In genomic region chr3:157136647-157137387, GRCh38 we compare ENCODE assay signal across 1 cellular context.
A peak's percentile ranks its signal among the peaks of the same experiment; 100 is the strongest.
TF ChIP-seq lines count a peak whose summit lies in the region.

No MANE protein-coding gene starts in this region.

TF ChIP-seq in HepG2, 621 proteins besides CTCF, POLR2A, EP300 and RAD21 (continued from another document and continues in another):
- no peak for TF ChIP-seq BATF2 (CRISPR knock-in tag; IDR thresholded peaks at IDR 0.05)
- peak; percentile 44; the same call in 1 of the 2 replicates for TF ChIP-seq TBX3 (IDR thresholded peaks at IDR 0.05; ENCODE audit: borderline replicate concordance)
- TF ChIP-seq MEF2D (CRISPR knock-in tag; IDR thresholded peaks at IDR 0.05), result peak; percentile 30; the same call in 1 of the 2 replicates
- TF ChIP-seq MXD1 (CRISPR knock-in tag; IDR thresholded peaks at IDR 0.05), result no peak; the same call in 1 of the 2 replicates
- peak; percentile 53 for TF ChIP-seq HOXA5 (CRISPR knock-in tag; IDR thresholded peaks at IDR 0.05)
- TF ChIP-seq ZNF768 (CRISPR knock-in tag; IDR thresholded peaks at IDR 0.05), result peak; percentile 28; the same call in 1 of the 2 replicates
- no peak for TF ChIP-seq BRF2 (CRISPR knock-in tag; IDR thresholded peaks at IDR 0.05)
- TF ChIP-seq ATM (IDR thresholded peaks at IDR 0.05; ENCODE audit: borderline replicate concordance), result no peak
- TF ChIP-seq ZNF572 (CRISPR knock-in tag; IDR thresholded peaks at IDR 0.05), result no peak
- TF ChIP-seq PHF8 (CRISPR knock-in tag; IDR thresholded peaks at IDR 0.05), result peak; percentile 30; the same call in 1 of the 2 replicates
- TF ChIP-seq TRIM22 (IDR thresholded peaks at IDR 0.05), result no peak
- peak; percentile 54; the same call in 1 of the 2 replicates for TF ChIP-seq WIZ (CRISPR knock-in tag; IDR thresholded peaks at IDR 0.05)
- peak; percentile 90 for TF ChIP-seq ZBTB39 (CRISPR knock-in tag; IDR thresholded peaks at IDR 0.05)
- peak; percentile 45; the same call in 1 of the 2 replicates for TF ChIP-seq ZMYM2 (CRISPR knock-in tag; IDR thresholded peaks at IDR 0.05)
- peak; percentile 78 for TF ChIP-seq ZNF574 (CRISPR knock-in tag; IDR thresholded peaks at IDR 0.05)
- TF ChIP-seq POLR2G (IDR thresholded peaks at IDR 0.05; ENCODE audit: low read depth, low read length), result no peak; the same call in 1 of the 2 replicates
- TF ChIP-seq SIN3A (IDR thresholded peaks at IDR 0.05; ENCODE audit: borderline replicate concordance, low read depth, low read length), result peak; percentile 79; the same call in 1 of the 2 replicates
- peak; percentile 65 for TF ChIP-seq FOXA3 (CRISPR knock-in tag; IDR thresholded peaks at IDR 0.05)
- no peak; the same call in 1 of the 2 replicates for TF ChIP-seq IRF9 (CRISPR knock-in tag; IDR thresholded peaks at IDR 0.05; ENCODE audit: borderline replicate concordance)
- TF ChIP-seq KDM4B (CRISPR knock-in tag; IDR thresholded peaks at IDR 0.05), result 0 out of 2 replicates have a peak, but pooled peaks have one; percentile 41
- no peak for TF ChIP-seq EZH2 (conservative IDR thresholded peaks at IDR 0.05; ENCODE audit: low read depth, low read length)
- TF ChIP-seq SP2 (CRISPR knock-in tag; IDR thresholded peaks at IDR 0.05), result no peak
- TF ChIP-seq STAT6 (CRISPR knock-in tag; IDR thresholded peaks at IDR 0.05; ENCODE audit: borderline replicate concordance), result peak; percentile 65; the same call in 1 of the 2 replicates
- 0 out of 2 replicates have a peak, but pooled peaks have one; percentile 82 for TF ChIP-seq ZNF83 (CRISPR knock-in tag; IDR thresholded peaks at IDR 0.05; ENCODE audit: borderline replicate concordance)
- no peak for TF ChIP-seq RELA (CRISPR knock-in tag; IDR thresholded peaks at IDR 0.05)
- no peak for TF ChIP-seq AKNA (CRISPR knock-in tag; IDR thresholded peaks at IDR 0.05; ENCODE audit: borderline replicate concordance)
- no peak for TF ChIP-seq ZNF704 (CRISPR knock-in tag; IDR thresholded peaks at IDR 0.05; ENCODE audit: borderline replicate concordance)
- TF ChIP-seq ZSCAN22 (CRISPR knock-in tag; IDR thresholded peaks at IDR 0.05), result no peak
- peak; percentile 42; the same call in 1 of the 2 replicates for TF ChIP-seq ZNF121 (CRISPR knock-in tag; IDR thresholded peaks at IDR 0.05)
- no peak for TF ChIP-seq PBX3 (CRISPR knock-in tag; IDR thresholded peaks at IDR 0.05; ENCODE audit: borderline replicate concordance)
- no peak for TF ChIP-seq ZNF781 (CRISPR knock-in tag; IDR thresholded peaks at IDR 0.05; ENCODE audit: borderline replicate concordance, not compliant biosample characterization)
- TF ChIP-seq SRSF9 (IDR thresholded peaks at IDR 0.05; ENCODE audit: borderline replicate concordance, insufficient read depth, low read depth, low read length, poor library complexity, severe bottlenecking), result no peak
- no peak; the same call in 1 of the 2 replicates for TF ChIP-seq TP53 (CRISPR knock-in tag; conservative IDR thresholded peaks at IDR 0.05)
